3 cellular contexts compared by ENCODE assay signal in genomic region chr1:40902634-40902897, GRCh38.
TF ChIP-seq lines count a peak whose summit lies in the region.

No MANE protein-coding gene starts in this region.

TF ChIP-seq in SK-N-SH, 30 proteins besides CTCF, POLR2A, EP300 and RAD21:
- TF ChIP-seq, protein P1, sequence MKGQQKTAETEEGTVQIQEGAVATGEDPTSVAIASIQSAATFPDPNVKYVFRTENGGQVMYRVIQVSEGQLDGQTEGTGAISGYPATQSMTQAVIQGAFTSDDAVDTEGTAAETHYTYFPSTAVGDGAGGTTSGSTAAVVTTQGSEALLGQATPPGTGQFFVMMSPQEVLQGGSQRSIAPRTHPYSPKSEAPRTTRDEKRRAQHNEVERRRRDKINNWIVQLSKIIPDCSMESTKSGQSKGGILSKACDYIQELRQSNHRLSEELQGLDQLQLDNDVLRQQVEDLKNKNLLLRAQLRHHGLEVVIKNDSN (IDR thresholded peaks at IDR 0.05; ENCODE audit: borderline replicate concordance, low read depth) = no peak
- TF ChIP-seq MEF2A (IDR thresholded peaks at IDR 0.05; ENCODE audit: borderline replicate concordance, low read depth) = no peak
- no peak for TF ChIP-seq GABPA (IDR thresholded peaks at IDR 0.05; ENCODE audit: low read depth)
- no peak for TF ChIP-seq GATA2 (CRISPR knock-in tag; IDR thresholded peaks at IDR 0.05)
- no peak for TF ChIP-seq MXI1 (IDR thresholded peaks at IDR 0.05; ENCODE audit: low read depth, low read length)

TF ChIP-seq in SK-N-SH treated with all-trans-retinoic acid at 6 μM for 48 hours, 23 proteins besides CTCF, POLR2A, EP300 and RAD21:
- no peak for TF ChIP-seq CSDC2 (CRISPR knock-in tag; IDR thresholded peaks at IDR 0.05)
- no peak for TF ChIP-seq ARNTL (CRISPR knock-in tag; IDR thresholded peaks at IDR 0.05; ENCODE audit: borderline replicate concordance, low read depth)
- TF ChIP-seq TCF4 (CRISPR knock-in tag; IDR thresholded peaks at IDR 0.05; ENCODE audit: borderline replicate concordance) = no peak
- no peak for TF ChIP-seq CSRNP3 (CRISPR knock-in tag; IDR thresholded peaks at IDR 0.05)
- TF ChIP-seq ZNF8 (CRISPR knock-in tag; IDR thresholded peaks at IDR 0.05) = no peak
TF ChIP-seq in SK-N-SH treated with all-trans-retinoic acid at 6 μM for 48 hours: peak in this region for 0.

TF ChIP-seq in H1, 55 proteins besides CTCF, POLR2A, EP300 and RAD21:
- peak; percentile 54; the same call in 1 of the 2 replicates for TF ChIP-seq RFX5 (IDR thresholded peaks at IDR 0.05; ENCODE audit: borderline replicate concordance, low read depth, low read length)
- no peak for TF ChIP-seq CEBPB (IDR thresholded peaks at IDR 0.05; ENCODE audit: low read depth, low read length)
- TF ChIP-seq GABPA (IDR thresholded peaks at IDR 0.05; ENCODE audit: borderline replicate concordance, insufficient read depth, low read length) = no peak
